In the genomic region with DNA sequence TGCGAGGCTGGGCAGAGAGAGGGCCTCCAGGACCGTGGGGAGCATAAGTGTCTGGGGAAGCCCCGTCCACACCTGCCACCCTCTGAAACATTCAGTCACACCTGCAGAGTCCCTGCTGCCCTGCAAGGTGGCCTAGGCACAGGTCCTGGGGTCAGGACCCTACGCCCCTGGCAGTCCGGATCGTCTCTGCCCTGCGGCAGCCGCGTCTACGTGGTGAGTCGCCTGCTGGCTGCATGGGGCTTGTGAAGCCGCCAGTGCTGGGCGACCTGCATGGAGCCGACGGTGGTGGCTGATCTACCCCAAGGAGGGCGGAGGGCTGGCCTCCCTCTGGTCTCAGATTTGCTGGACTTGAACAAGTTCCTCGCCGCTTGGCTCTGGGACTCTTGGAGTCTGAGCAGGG, we compare ENCODE assay signal across 19 cellular contexts. TPM values are rescaled to one million over a fixed set of nuclear protein-coding genes. Genes with fewer than 3 reads are reported as not detected.
DNase-seq lines count a peak whose midpoint lies in the region; ATAC-seq, FAIRE-seq and TF ChIP-seq lines count a peak whose summit lies in the region.
"Had no signal": no experiment of that assay in that cellular context is flagged by ENCODE, and none has a peak within 500 bp of the region (broad histone marks: within the 10 kb centered on the region; RNA-seq: fewer than 3 reads in every experiment).

No MANE protein-coding gene starts in this region.

- peak overlapping the region; percentile 62 to 97 (median 84) for H3K4me2 ChIP-seq in BLaER1 treated with 17β-estradiol and CSF1 and Interleukin-3, amounts not matched to agents 10 nM and 100 nM
- H3K4me2 ChIP-seq in H1 (ENCODE audit: insufficient read depth in 1 of 2, low read depth in 2 of 2, low read length in 2 of 2): peak overlapping the region; percentile 5 to 60; a peak in 1 of 4 replicates

- H3K79me1 ChIP-seq in H1 (ENCODE audit: low read depth, low read length): peaks cover 6% of the 10 kb centered on the region; the same call in 1 of the 2 replicates

- H3K14ac ChIP-seq in H1 (ENCODE audit: insufficient read length): no peak overlapping the region

- H3K4me3 Mint-ChIP-seq in IgD-negative memory B cell (no peak overlapping the region), memory B cell (no peak overlapping the region), endothelial cell (ENCODE audit: unreplicated experiment) (no peak overlapping the region)
- H3K4me3 Mint-ChIP-seq: CD8-positive, alpha-beta memory T cell had no signal

- peak overlapping the region; percentile 87; the same call in 1 of the 2 replicates for H2AK5ac ChIP-seq in H1 (ENCODE audit: low read depth, low read length)

- H3K4ac ChIP-seq in H1 (replicated peaks; ENCODE audit: insufficient read length, low read depth, low read length): no peak overlapping the region

- peaks cover 100% of the 10 kb centered on the region in 11 experiments for H4K20me1 ChIP-seq in BLaER1 treated with 17β-estradiol and CSF1 and Interleukin-3, amounts not matched to agents 10 nM and 100 nM
- H4K20me1 ChIP-seq in H1 (replicated peaks in 1 of 2; ENCODE audit: control insufficient read depth in 1 of 2, insufficient read depth in 2 of 2, low read length in 2 of 2): peaks cover 0 to 14% of the 10 kb centered on the region in 2 experiments

- H4K91ac ChIP-seq in H1 (replicated peaks; ENCODE audit: insufficient read length, low read length): peak overlapping the region; percentile 78

- H2BK120ac ChIP-seq in H1 (replicated peaks; ENCODE audit: low read depth, low read length): peak overlapping the region; percentile 11

- H3K4me1 Mint-ChIP-seq in IgD-negative memory B cell: peaks cover 10 to 28% (median 24%) of the 10 kb centered on the region in 3 donors
- H3K4me1 Mint-ChIP-seq in memory B cell: peaks cover 25% of the 10 kb centered on the region
- no peaks in the 10 kb centered on the region for H3K4me1 Mint-ChIP-seq in endothelial cell (ENCODE audit: unreplicated experiment)

- H2BK15ac ChIP-seq in H1 (ENCODE audit: low read length): peak overlapping the region; percentile 61; the same call in 1 of the 2 replicates

- no peaks in the 10 kb centered on the region for H3K27me3 ChIP-seq in BLaER1 treated with 17β-estradiol and CSF1 and Interleukin-3, amounts not matched to agents 10 nM and 100 nM
- no peaks in the 10 kb centered on the region for H3K27me3 ChIP-seq in H1 (replicated peaks in 1 of 4; ENCODE audit: control insufficient read depth in 3 of 4, extremely low read depth in 1 of 4, insufficient read depth in 3 of 4, low read length in 3 of 4)

- no peak overlapping the region for H3K56ac ChIP-seq in H1 (replicated peaks; ENCODE audit: insufficient read length, low read depth, low read length)

- no peak for DNase-seq in H1 (ENCODE audit: low read depth in 1 of 2, low spot score in 2 of 2)
- DNase-seq in memory B cell (ENCODE audit: low spot score in 2 of 2): no peak
- no peak for DNase-seq in endothelial cell (ENCODE audit: low spot score)
- no peak for DNase-seq in DMS 273 (lab: John Stamatoyannopoulos, UW; ENCODE audit: unreplicated experiment)
- no peak for DNase-seq in stimulated activated CD4-positive, alpha-beta T cell treated with anti-CD3 and anti-CD28 coated beads, Interleukin-12 subunit alpha, Interleukin-12 subunit beta, amount 100 ng/mL, for 4 hours
- DNase-seq in RPMI8226: no peak
- DNase-seq: 8988T; CD8-positive, alpha-beta memory T cell; EL; HCEC 1CT; KG1; NCI-H1092; NCI-H1436; NCI-H187 treated with DMSO at 0.1 percent for 48 hours; NCI-H510A had no signal

- peak overlapping the region; percentile 97 for H2BK12ac ChIP-seq in H1 (ENCODE audit: low read depth, low read length)

- H4K8ac ChIP-seq in H1 (ENCODE audit: extremely low read depth, insufficient read depth, low read length): no peak overlapping the region

- H3K18ac ChIP-seq in H1 (ENCODE audit: extremely low read depth, low read length): peak overlapping the region; percentile 64

- CTCF ChIA-PET in H1 (lab: Charles Lee; ENCODE audit: partially characterized antibody): interaction anchor here (0.6 to 4.7 kb wide), 10 partner anchors 8 to 138 kb away, joined by 3 to 15 read pairs (median 4); partner anchors contain the start of gene GIPC3

- H3K9me3 Mint-ChIP-seq in IgD-negative memory B cell: no peaks in the 10 kb centered on the region
- no peaks in the 10 kb centered on the region for H3K9me3 Mint-ChIP-seq in memory B cell
- no peaks in the 10 kb centered on the region for H3K9me3 Mint-ChIP-seq in endothelial cell (ENCODE audit: unreplicated experiment)
- H3K9me3 Mint-ChIP-seq: CD8-positive, alpha-beta memory T cell had no signal

- H3K79me2 ChIP-seq in H1 (ENCODE audit: control insufficient read depth in 1 of 2, insufficient read depth in 2 of 2, low read length in 2 of 2): peaks cover 0 to 57% of the 10 kb centered on the region in 2 experiments; a peak in 3 of 4 replicates

- peak overlapping the region in 3 of 10 experiments; percentile 14 to 32 (median 26); a peak in 3 of 20 replicates for H3K4me3 ChIP-seq in BLaER1 treated with 17β-estradiol and CSF1 and Interleukin-3, amounts not matched to agents 10 nM and 100 nM
- H3K4me3 ChIP-seq in H1 (ENCODE audit: extremely low read depth in 1 of 4, insufficient read depth in 2 of 4, low read depth in 3 of 4, low read length in 4 of 4): no peak overlapping the region

- WGBS in H1 (ENCODE audit: extremely low coverage in 1 of 2, insufficient coverage in 1 of 2, insufficient read length in 1 of 2, insufficient replicate concordance in 2 of 2, low coverage in 1 of 2, low lambda C conversion rate in 2 of 2, missing lambda C conversion rate in 1 of 2), 2 experiments: 88% methylated on average over 17 of the region's 18 CpGs; no CpG with 5 or more reads in 1 of the 2 experiments

- H3K9me3 ChIP-seq in BLaER1 treated with 17β-estradiol and CSF1 and Interleukin-3, amounts not matched to agents 10 nM and 100 nM (replicated peaks in 1 of 11): no peaks in the 10 kb centered on the region
- H3K9me3 ChIP-seq in H1 (ENCODE audit: insufficient read depth in 2 of 2, low read depth in 1 of 2, low read length in 1 of 2): no peaks in the 10 kb centered on the region

- H3K27me3 Mint-ChIP-seq in IgD-negative memory B cell (no peaks in the 10 kb centered on the region), memory B cell (no peaks in the 10 kb centered on the region), endothelial cell (ENCODE audit: unreplicated experiment) (peaks cover 7% of the 10 kb centered on the region)
- H3K27me3 Mint-ChIP-seq: CD8-positive, alpha-beta memory T cell had no signal

- no peak for TF ChIP-seq RAD21 in H1 (IDR thresholded peaks at IDR 0.05 in 1 of 2, conservative IDR thresholded peaks at IDR 0.05 in 1 of 2; ENCODE audit: low read depth in 2 of 2, low read length in 2 of 2)

- H3K9ac ChIP-seq in BLaER1 treated with 17β-estradiol and CSF1 and Interleukin-3, amounts not matched to agents 10 nM and 100 nM: peak overlapping the region in 10 of 11 experiments; percentile 7 to 60 (median 43); a peak in 16 of 22 replicates
- no peak overlapping the region for H3K9ac ChIP-seq in H1 (replicated peaks in 1 of 4; ENCODE audit: extremely low read depth in 1 of 4, low read depth in 3 of 4, low read length in 3 of 4)

- no peak overlapping the region for H3K23ac ChIP-seq in H1 (ENCODE audit: insufficient read length)

- peaks cover 20 to 60% (median 27%) of the 10 kb centered on the region in 11 experiments for H3K36me3 ChIP-seq in BLaER1 treated with 17β-estradiol and CSF1 and Interleukin-3, amounts not matched to agents 10 nM and 100 nM
- no peaks in the 10 kb centered on the region for H3K36me3 ChIP-seq in H1 (ENCODE audit: control insufficient read depth in 2 of 4, insufficient read depth in 4 of 4, low read length in 3 of 4)

- no peak for TF ChIP-seq EP300 in H1 (IDR thresholded peaks at IDR 0.05; ENCODE audit: borderline replicate concordance in 1 of 2, low read depth in 2 of 2, low read length in 2 of 2)

- peak overlapping the region in 2 of 3 donors; percentile 71 to 82 for H3K27ac Mint-ChIP-seq in IgD-negative memory B cell
- peak overlapping the region; percentile 31 for H3K27ac Mint-ChIP-seq in memory B cell
- H3K27ac Mint-ChIP-seq in endothelial cell (ENCODE audit: unreplicated experiment): no peak overlapping the region

- POLR2A ChIA-PET in H1 (lab: Charles Lee; ENCODE audit: partially characterized antibody): interaction anchor here (0.8 to 1.1 kb wide), 2 partner anchors 17 to 20 kb away, joined by 3 read pairs; partner anchors contain the start of gene TEKTIP1

- TF ChIP-seq CTCF in H1 (IDR thresholded peaks at IDR 0.05; ENCODE audit: control extremely low read depth in 1 of 3, insufficient read depth in 1 of 3, low read depth in 1 of 3, low read length in 3 of 3) (no peak), endothelial cell (IDR thresholded peaks at IDR 0.05; ENCODE audit: unreplicated experiment) (no peak)

- FAIRE-seq in H1 (lab: Jason Lieb, UNC): no peak

- H3K4me1 ChIP-seq in BLaER1 treated with 17β-estradiol and CSF1 and Interleukin-3, amounts not matched to agents 10 nM and 100 nM: peaks cover 70 to 86% (median 81%) of the 10 kb centered on the region in 10 experiments
- peaks cover 0 to 29% (median 20%) of the 10 kb centered on the region in 4 experiments; a peak in 6 of 7 replicates for H3K4me1 ChIP-seq in H1 (replicated peaks in 1 of 4; ENCODE audit: control insufficient read depth in 3 of 4, insufficient read depth in 4 of 4, low read length in 3 of 4)

- no peak for TF ChIP-seq POLR2A in H1 (IDR thresholded peaks at IDR 0.05; ENCODE audit: control extremely low read depth in 1 of 2, low read depth in 2 of 2, low read length in 2 of 2)

- peak overlapping the region in 2 of 11 experiments; percentile 6 to 19; a peak in 1 of 22 replicates for H3K27ac ChIP-seq in BLaER1 treated with 17β-estradiol and CSF1 and Interleukin-3, amounts not matched to agents 10 nM and 100 nM
- H3K27ac ChIP-seq in H1 (ENCODE audit: low read depth, low read length): peak overlapping the region; percentile 13; the same call in 1 of the 2 replicates
- H3K27ac ChIP-seq: C4-2B had no signal

- no peak for ATAC-seq in memory B cell (ENCODE audit: low read depth)
- ATAC-seq: SK-N-SH treated with all-trans-retinoic acid at 6 μM for 48 hours had no signal

- H3K23me2 ChIP-seq in H1 (ENCODE audit: low read depth, low read length): no peaks in the 10 kb centered on the region

- no peak overlapping the region for H4K5ac ChIP-seq in H1 (ENCODE audit: insufficient read length, low read depth, low read length)

- H2BK20ac ChIP-seq in H1 (ENCODE audit: low read length): peak overlapping the region; percentile 17

- H2BK5ac ChIP-seq in H1 (ENCODE audit: low read depth, low read length): peak overlapping the region; percentile 86; the same call in 1 of the 2 replicates

- H2AFZ ChIP-seq in H1 (ENCODE audit: low read length): no peak overlapping the region

- H3K36me3 Mint-ChIP-seq in IgD-negative memory B cell (peaks cover 3% of the 10 kb centered on the region), memory B cell (peaks cover 14% of the 10 kb centered on the region), endothelial cell (ENCODE audit: low read depth, unreplicated experiment) (peaks cover 5% of the 10 kb centered on the region)

RNA-seq across cellular contexts. Expression of gene FZR1, which starts 13.0 kb away (rescaled TPM):
- 19.2 TPM for polyA plus RNA-seq in IgD-negative memory B cell
- total RNA-seq in H1 (2021; fragmentation: NEBNext Ultra II Directional; extraction: Animal tissue kit (Norgen Biotek cat#: 25700)): 35.5 and 36.9 TPM in 2 replicates
- polyA plus RNA-seq in H1 (2011; rRNA removed): 21.6 and 35.0 TPM in 2 replicates
- polyA plus RNA-seq in H1 (2011; cell fraction: cytosol; rRNA removed): 24.1 TPM
- polyA plus RNA-seq in H1 (2011; cell fraction: nucleus; rRNA removed): 109 TPM
- polyA plus RNA-seq in H1 (2012, experiment 1 of 2): 26.5 to 36.4 TPM (median 30.8 TPM) in 4 replicates
- 19.9 TPM for polyA plus RNA-seq in H1 (2012, experiment 2 of 2)
- polyA plus RNA-seq in H1 (2013, experiment 1 of 2): 21.4 TPM
- 20.2 TPM for polyA plus RNA-seq in H1 (2013, experiment 2 of 2)
- polyA minus RNA-seq in H1 (2011; rRNA and poly(A)+ RNA removed): 20.4 and 21.5 TPM in 2 replicates
- polyA minus RNA-seq in H1 (2011; cell fraction: cytosol; rRNA and poly(A)+ RNA removed): 32.5 TPM
- 35.9 TPM for polyA minus RNA-seq in H1 (2011; cell fraction: nucleus; rRNA and poly(A)+ RNA removed)
- 38.9 TPM for total RNA-seq in endothelial cell (ENCODE audit: unreplicated experiment)

RNA-seq across cellular contexts. Expression of gene DOHH, which starts 18.7 kb away (rescaled TPM):
- polyA plus RNA-seq in IgD-negative memory B cell: 16.3 TPM
- 17.7 and 19.1 TPM in 2 replicates for total RNA-seq in H1 (2021; fragmentation: NEBNext Ultra II Directional; extraction: Animal tissue kit (Norgen Biotek cat#: 25700))
- polyA plus RNA-seq in H1 (2011; rRNA removed): 7.3 and 12.7 TPM in 2 replicates
- 15.9 TPM for polyA plus RNA-seq in H1 (2011; cell fraction: cytosol; rRNA removed)
- polyA plus RNA-seq in H1 (2011; cell fraction: nucleus; rRNA removed): 11.2 TPM
- 10.4 to 19.5 TPM (median 17.7 TPM) in 4 replicates for polyA plus RNA-seq in H1 (2012, experiment 1 of 2)
- polyA plus RNA-seq in H1 (2012, experiment 2 of 2): 10.3 TPM
- 5.3 TPM for polyA plus RNA-seq in H1 (2013, experiment 1 of 2)
- 5.6 TPM for polyA plus RNA-seq in H1 (2013, experiment 2 of 2)
- polyA minus RNA-seq in H1 (2011; rRNA and poly(A)+ RNA removed): 2.0 and 2.4 TPM in 2 replicates
- 8.9 TPM for polyA minus RNA-seq in H1 (2011; cell fraction: cytosol; rRNA and poly(A)+ RNA removed)
- polyA minus RNA-seq in H1 (2011; cell fraction: nucleus; rRNA and poly(A)+ RNA removed): 8.9 TPM
- total RNA-seq in endothelial cell (ENCODE audit: unreplicated experiment): 8.7 TPM

RNA-seq across cellular contexts. Expression of gene TEKTIP1, which starts 19.8 kb away (rescaled TPM):
- polyA plus RNA-seq in IgD-negative memory B cell (not detected), H1 (2011; rRNA removed) (0.49 TPM in 1 of 2 replicates, not detected in the other)
- 1.0 and 1.1 TPM in 2 replicates for total RNA-seq in H1 (2021; fragmentation: NEBNext Ultra II Directional; extraction: Animal tissue kit (Norgen Biotek cat#: 25700))
- polyA plus RNA-seq in H1 (2011; cell fraction: cytosol; rRNA removed): 0.34 TPM
- polyA plus RNA-seq in H1 (2011; cell fraction: nucleus; rRNA removed): 6.0 TPM
- polyA plus RNA-seq in H1 (2012, experiment 1 of 2): 0.94 to 2.2 TPM (median 1.6 TPM) in 3 of 4 replicates, not detected in the other
- polyA plus RNA-seq in H1 (2012, experiment 2 of 2): 1.3 TPM
- 0.45 TPM for polyA plus RNA-seq in H1 (2013, experiment 1 of 2)
- 0.17 TPM for polyA plus RNA-seq in H1 (2013, experiment 2 of 2)
- polyA minus RNA-seq in H1 (2011; rRNA and poly(A)+ RNA removed): 0.32 TPM in 1 of 2 replicates, not detected in the other
- polyA minus RNA-seq in H1 (2011; cell fraction: cytosol; rRNA and poly(A)+ RNA removed): not detected
- not detected for polyA minus RNA-seq in H1 (2011; cell fraction: nucleus; rRNA and poly(A)+ RNA removed)
- 1.4 TPM for total RNA-seq in endothelial cell (ENCODE audit: unreplicated experiment)

RNA-seq across cellular contexts. Expression of gene SMIM44, which starts 35.9 kb away (rescaled TPM):
- polyA plus RNA-seq in IgD-negative memory B cell: not detected
- total RNA-seq in H1 (2021; fragmentation: NEBNext Ultra II Directional; extraction: Animal tissue kit (Norgen Biotek cat#: 25700)): not detected in 2 replicates
- not detected in 2 replicates for polyA plus RNA-seq in H1 (2011; rRNA removed)
- polyA plus RNA-seq in H1 (2011; cell fraction: cytosol; rRNA removed): not detected
- polyA plus RNA-seq in H1 (2011; cell fraction: nucleus; rRNA removed): not detected
- not detected in 4 replicates for polyA plus RNA-seq in H1 (2012, experiment 1 of 2)
- not detected for polyA plus RNA-seq in H1 (2012, experiment 2 of 2)
- not detected for polyA plus RNA-seq in H1 (2013, experiment 1 of 2)
- polyA plus RNA-seq in H1 (2013, experiment 2 of 2): not detected
- polyA minus RNA-seq in H1 (2011; rRNA and poly(A)+ RNA removed): not detected in 2 replicates
- polyA minus RNA-seq in H1 (2011; cell fraction: cytosol; rRNA and poly(A)+ RNA removed): not detected
- polyA minus RNA-seq in H1 (2011; cell fraction: nucleus; rRNA and poly(A)+ RNA removed): not detected
- total RNA-seq in endothelial cell (ENCODE audit: unreplicated experiment): not detected
- total RNA-seq: CD8-positive, alpha-beta memory T cell had no signal
- polyA plus RNA-seq: CD8-positive, alpha-beta memory T cell had no signal

RNA-seq across cellular contexts. Expression of gene MFSD12, which starts 38.3 kb away (rescaled TPM):
- polyA plus RNA-seq in IgD-negative memory B cell (51.9 TPM), H1 (2011; rRNA removed) (71.3 and 110 TPM in 2 replicates)
- total RNA-seq in H1 (2021; fragmentation: NEBNext Ultra II Directional; extraction: Animal tissue kit (Norgen Biotek cat#: 25700)): 59.6 and 62.5 TPM in 2 replicates
- polyA plus RNA-seq in H1 (2011; cell fraction: cytosol; rRNA removed): 71.6 TPM
- 146 TPM for polyA plus RNA-seq in H1 (2011; cell fraction: nucleus; rRNA removed)
- 48.8 to 71.1 TPM (median 62.8 TPM) in 4 replicates for polyA plus RNA-seq in H1 (2012, experiment 1 of 2)
- polyA plus RNA-seq in H1 (2012, experiment 2 of 2): 48.1 TPM
- 64.5 TPM for polyA plus RNA-seq in H1 (2013, experiment 1 of 2)
- polyA plus RNA-seq in H1 (2013, experiment 2 of 2): 71.3 TPM
- polyA minus RNA-seq in H1 (2011; rRNA and poly(A)+ RNA removed): 30.6 and 31.0 TPM in 2 replicates
- polyA minus RNA-seq in H1 (2011; cell fraction: cytosol; rRNA and poly(A)+ RNA removed): 48.5 TPM
- 41.9 TPM for polyA minus RNA-seq in H1 (2011; cell fraction: nucleus; rRNA and poly(A)+ RNA removed)
- 54.5 TPM for total RNA-seq in endothelial cell (ENCODE audit: unreplicated experiment)

Comparison
In these comparisons a context has a peak if more than half of its experiments do, and no peak if none do; other contexts are left out.
1. H3K9ac ChIP-seq: peak in BLaER1 treated with 17β-estradiol and CSF1 and Interleukin-3, amounts not matched to agents 10 nM and 100 nM (10 of 11); none in H1 (0 of 4).